Comparison of ENCODE assay signal across 17 cellular contexts in genomic region chr2:217585362-217585761, GRCh38.
"Had no signal": no experiment of that assay in that cellular context is flagged by ENCODE, and none has a peak within 500 bp of the region (broad histone marks: within the 10 kb centered on the region; RNA-seq: fewer than 3 reads in every experiment).

No MANE protein-coding gene starts in this region.

- H3K27ac ChIP-seq: foreskin keratinocyte, hepatocyte, right lobe of liver, spleen, testis, transverse colon had no signal

- H3K36me3 ChIP-seq: right lobe of liver, spleen, transverse colon had no signal

- ATAC-seq: foreskin keratinocyte; left colon; naive thymus-derived CD8-positive, alpha-beta T cell; right lobe of liver; stimulated activated naive B cell treated with anti-CD40 and anti-IgM and Interleukin-4, amounts not matched to agents 10 μg/mL and 1 μg/mL and 100 μg/mL, for 72 hours; stimulated activated naive CD8-positive, alpha-beta T cell treated with anti-CD3 and anti-CD28 coated beads, Interleukin-15, amount 100 ng/mL, for 72 hours had no signal

- H3K9me3 ChIP-seq: right lobe of liver, spleen, testis, transverse colon had no signal

- H3K27me3 ChIP-seq: hepatocyte, right lobe of liver, spleen, testis, transverse colon had no signal

- H3K4me1 ChIP-seq: foreskin keratinocyte, right lobe of liver, testis, transverse colon had no signal

- H3K4me3 ChIP-seq: hepatocyte, right lobe of liver, spleen, testis, transverse colon had no signal

- DNase-seq: cerebellar nuclear complex; foreskin keratinocyte; head of caudate nucleus; kidney; left colon; mammary epithelial cell; naive thymus-derived CD8-positive, alpha-beta T cell; right lobe of liver; spleen; stimulated activated CD4-positive, alpha-beta T cell treated with anti-CD3 and anti-CD28 coated beads, Interleukin-15, amount 100 ng/mL, for 24 hours; stimulated activated CD4-positive, alpha-beta T cell treated with anti-CD3 and anti-CD28 coated beads, Interleukin-1b, Interleukin-23, amount 100 ng/mL, for 48 hours; stimulated activated CD4-positive, alpha-beta T cell treated with anti-CD3 and anti-CD28 coated beads, Interleukin-4, amount 100 ng/mL, for 24 hours; stimulated activated naive B cell treated with anti-CD40 and anti-IgM and Interleukin-4, amounts not matched to agents 10 μg/mL and 1 μg/mL and 100 μg/mL, for 72 hours; stimulated activated naive CD8-positive, alpha-beta T cell treated with anti-CD3 and anti-CD28 coated beads, Interleukin-15, amount 100 ng/mL, for 72 hours; testis; transverse colon had no signal
